1 cellular context compared by ENCODE assay signal in genomic region chr18:73511751-73512525, GRCh38.
TF ChIP-seq lines count a peak whose summit lies in the region.

No MANE protein-coding gene starts in this region.

TF ChIP-seq in SK-N-SH treated with all-trans-retinoic acid at 6 μM for 48 hours, 23 proteins besides CTCF, POLR2A, EP300 and RAD21 (continued from another document):
- TF ChIP-seq ZFP3 (CRISPR knock-in tag; IDR thresholded peaks at IDR 0.05) (no peak), RARB (CRISPR knock-in tag; IDR thresholded peaks at IDR 0.05) (no peak), TCF4 (CRISPR knock-in tag; IDR thresholded peaks at IDR 0.05; ENCODE audit: borderline replicate concordance) (no peak)
TF ChIP-seq in SK-N-SH treated with all-trans-retinoic acid at 6 μM for 48 hours: peak in this region for 0.
